8 cellular contexts compared by ENCODE assay signal in genomic region chr9:128723352-128723865, GRCh38. TPM values are rescaled to one million over a fixed set of nuclear protein-coding genes. Genes with fewer than 3 reads are reported as not detected.
DNase-seq lines count a peak whose midpoint lies in the region; ATAC-seq and TF ChIP-seq lines count a peak whose summit lies in the region.

No MANE protein-coding gene starts in this region.

- ATAC-seq in CD8-positive, alpha-beta T cell, result no peak
- ATAC-seq in effector memory CD8-positive, alpha-beta T cell (replicated peaks), result no peak
- no peak for ATAC-seq in activated CD4-positive, CD25-positive, alpha-beta regulatory T cell treated with anti-CD3 and anti-CD28 coated beads, Interleukin-2, amount 50 U/mL, for 24 hours

- CTCF ChIA-PET in CD8-positive, alpha-beta T cell (lab: Charles Lee), result interaction anchor here (1.1 to 1.4 kb wide), 2 partner anchors 17 to 34 kb away, joined by 4 to 5 read pairs; partner anchors contain the start of gene SET

- peak overlapping the region; percentile 69 for H3K27ac ChIP-seq in CD8-positive, alpha-beta T cell (ENCODE audit: low read depth, low read length)

- peak overlapping the region; percentile 74 for H3K4me3 ChIP-seq in CD8-positive, alpha-beta T cell (ENCODE audit: low read depth, low read length)
- H3K4me3 ChIP-seq in NB4 (ENCODE audit: low read depth, low read length) (peak overlapping the region; percentile 87), neuron (ENCODE audit: low read length) (peak overlapping the region; percentile 26)

- no peaks in the 10 kb centered on the region for H3K9me3 Mint-ChIP-seq in CD8-positive, alpha-beta T cell
- no peaks in the 10 kb centered on the region for H3K9me3 Mint-ChIP-seq in effector memory CD8-positive, alpha-beta T cell

- no peaks in the 10 kb centered on the region for H3K27me3 Mint-ChIP-seq in CD8-positive, alpha-beta T cell (ENCODE audit: low read depth)
- no peaks in the 10 kb centered on the region for H3K27me3 Mint-ChIP-seq in effector memory CD8-positive, alpha-beta T cell

- peak overlapping the region; percentile 24 for H2AFZ ChIP-seq in neuron (ENCODE audit: low read depth, low read length)

- peaks cover 37% of the 10 kb centered on the region for H3K4me1 ChIP-seq in CD8-positive, alpha-beta T cell (ENCODE audit: insufficient read depth, low read length)
- no peaks in the 10 kb centered on the region for H3K4me1 ChIP-seq in neuron (ENCODE audit: insufficient read depth, low read length)

- H3K36me3 ChIP-seq in CD8-positive, alpha-beta T cell (ENCODE audit: insufficient read depth, low read length), result no peaks in the 10 kb centered on the region
- peaks cover 11% of the 10 kb centered on the region for H3K36me3 ChIP-seq in neuron (ENCODE audit: insufficient read depth, low read length)

- no peak for DNase-seq in CD8-positive, alpha-beta T cell
- DNase-seq in NB4 (ENCODE audit: low read depth) (no peak), LoVo (ENCODE audit: low spot score) (no peak), NOMO-1 treated with DMSO at 0.1 percent for 48 hours (lab: John Stamatoyannopoulos, UW; ENCODE audit: unreplicated experiment) (no peak), GM20000 (ENCODE audit: low spot score) (no peak)
- no peak for DNase-seq in effector memory CD8-positive, alpha-beta T cell

- H3K4me3 Mint-ChIP-seq in CD8-positive, alpha-beta T cell, result peak overlapping the region; percentile 89
- peak overlapping the region; percentile 93 to 94 for H3K4me3 Mint-ChIP-seq in effector memory CD8-positive, alpha-beta T cell

- TF ChIP-seq CTCF in CD8-positive, alpha-beta T cell (IDR thresholded peaks at IDR 0.05), result no peak
- no peak for TF ChIP-seq CTCF in NB4 (IDR thresholded peaks at IDR 0.05; ENCODE audit: low read depth, low read length)
- no peak for TF ChIP-seq CTCF in GM20000 (IDR thresholded peaks at IDR 0.05; ENCODE audit: extremely low read depth, missing control alignments)

- POLR2A ChIA-PET in CD8-positive, alpha-beta T cell (lab: Charles Lee), result interaction anchor here (1.0 to 2.6 kb wide), 7 partner anchors 12 to 159 kb away, joined by 3 to 14 read pairs (median 5); partner anchors contain the start of genes ENDOG, SET and ZER1

- no peaks in the 10 kb centered on the region for H3K27me3 ChIP-seq in CD8-positive, alpha-beta T cell (ENCODE audit: insufficient read depth, low read length)
- H3K27me3 ChIP-seq in neuron (ENCODE audit: insufficient read depth, low read length), result no peaks in the 10 kb centered on the region

- H3K4me1 Mint-ChIP-seq in CD8-positive, alpha-beta T cell (ENCODE audit: low read depth), result peaks cover 29% of the 10 kb centered on the region
- H3K4me1 Mint-ChIP-seq in effector memory CD8-positive, alpha-beta T cell (ENCODE audit: low read depth in 2 of 2), result peaks cover 21 to 29% of the 10 kb centered on the region in 2 donors

- peaks cover 26% of the 10 kb centered on the region for H3K36me3 Mint-ChIP-seq in CD8-positive, alpha-beta T cell
- peaks cover 16% of the 10 kb centered on the region for H3K36me3 Mint-ChIP-seq in effector memory CD8-positive, alpha-beta T cell (ENCODE audit: insufficient read depth)

- H3K27ac Mint-ChIP-seq in CD8-positive, alpha-beta T cell, result peak overlapping the region; percentile 92
- H3K27ac Mint-ChIP-seq in effector memory CD8-positive, alpha-beta T cell, result peak overlapping the region; percentile 91 to 92

- no peak for TF ChIP-seq POLR2A in NB4 (IDR thresholded peaks at IDR 0.05; ENCODE audit: extremely low read depth, insufficient read length)

- no peaks in the 10 kb centered on the region for H3K9me3 ChIP-seq in CD8-positive, alpha-beta T cell (ENCODE audit: low read length)
- no peaks in the 10 kb centered on the region for H3K9me3 ChIP-seq in neuron (ENCODE audit: low read length)

- intact Hi-C loops in CD8-positive, alpha-beta T cell (cut with DNase I, micrococcal nuclease), result loop anchor here (10.0 kb wide), 2 partner anchors 91 to 269 kb away; partner anchors contain the start of genes ENDOG (in 1 of the 2) and ODF2 (in 1 of the 2)

RNA-seq across cellular contexts. Expression of gene ZDHHC12, which starts 0.5 kb away (rescaled TPM):
- total RNA-seq in CD8-positive, alpha-beta T cell, result 10 to 100 TPM; 25.5 to 29.6 TPM

RNA-seq across cellular contexts. Expression of gene PKN3, which starts 21.1 kb away (rescaled TPM):
- total RNA-seq in CD8-positive, alpha-beta T cell, result 1 to 10 TPM; 1.3 to 2.0 TPM

RNA-seq across cellular contexts. Expression of gene SET, which starts 34.4 kb away (rescaled TPM):
- total RNA-seq in CD8-positive, alpha-beta T cell, result 100 to 1,000 TPM; 243 to 260 TPM

RNA-seq across cellular contexts. Expression of gene ZER1, which starts 48.3 kb away (rescaled TPM):
- 10 to 100 TPM; 35.9 to 45.2 TPM for total RNA-seq in CD8-positive, alpha-beta T cell

Comparison
In these comparisons a context has a peak if more than half of its experiments do, and no peak if none do; other contexts are left out.
1. H3K4me3 ChIP-seq: peak in every context shown above with its lines; median percentile 87 in NB4; 74 in CD8-positive, alpha-beta T cell; 26 in neuron.